20 cellular contexts compared by ENCODE assay signal in the genomic region with DNA sequence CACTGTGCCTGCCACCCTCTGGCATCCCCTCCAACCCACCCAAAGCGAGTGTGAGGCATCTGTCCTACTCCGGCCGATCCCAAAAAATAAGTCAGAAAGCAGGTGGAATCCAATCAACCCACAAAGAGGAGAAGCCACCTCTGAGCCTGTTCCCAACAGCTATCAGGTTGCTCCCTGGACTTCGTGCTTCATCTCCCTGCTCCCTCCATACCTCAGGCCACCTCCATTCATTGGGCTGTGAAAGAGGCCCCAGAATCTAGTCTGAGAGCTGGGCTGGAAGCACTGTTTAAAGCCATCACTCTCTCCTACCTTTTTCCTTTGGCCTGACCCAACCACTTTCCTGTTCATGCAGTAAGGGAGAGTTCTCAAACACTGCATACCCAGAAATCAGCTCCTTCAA.
A peak's percentile ranks its signal among the peaks of the same experiment; 100 is the strongest.
DNase-seq lines count a peak whose midpoint lies in the region; ATAC-seq and TF ChIP-seq lines count a peak whose summit lies in the region.
"Had no signal": no experiment of that assay in that cellular context is flagged by ENCODE, and none has a peak within 500 bp of the region (broad histone marks: within the 10 kb centered on the region; RNA-seq: fewer than 3 reads in every experiment).

No MANE protein-coding gene starts in this region.

- CTCF ChIA-PET in WTC11 (lab: Charles Lee): interaction anchor here (0.6 to 4.4 kb wide), 2 partner anchors 121 to 134 kb away, joined by 3 to 16 read pairs; no protein-coding TSS in a partner anchor

- intact Hi-C loops in cardiac septum (cut with DNase I) (no loop called here), Right ventricle myocardium superior (cut with DNase I) (no loop called here)

- H3K27me3 Mint-ChIP-seq in WTC11 (ENCODE audit: low read depth) (no peaks in the 10 kb centered on the region), neural crest cell (ENCODE audit: low read depth) (no peaks in the 10 kb centered on the region)
- H3K27me3 Mint-ChIP-seq in naive thymus-derived CD8-positive, alpha-beta T cell: no peaks in the 10 kb centered on the region
- H3K27me3 Mint-ChIP-seq: CD4-positive, alpha-beta memory T cell had no signal

- no peak for TF ChIP-seq CTCF in WTC11 (IDR thresholded peaks at IDR 0.05)
- TF ChIP-seq CTCF in neural crest cell (conservative IDR thresholded peaks at IDR 0.05): no peak

- peaks cover 80% of the 10 kb centered on the region for H3K36me3 Mint-ChIP-seq in WTC11
- peaks cover 23% of the 10 kb centered on the region for H3K36me3 Mint-ChIP-seq in neural crest cell (ENCODE audit: low read depth)
- peaks cover 11 to 92% (median 18%) of the 10 kb centered on the region in 3 donors for H3K36me3 Mint-ChIP-seq in naive thymus-derived CD8-positive, alpha-beta T cell

- DNase-seq in cardiac septum (ENCODE audit: low spot score) (peak; percentile 17), Right ventricle myocardium superior (no peak), WTC11 (ENCODE audit: low spot score) (no peak), neural crest cell (ENCODE audit: low read depth, low spot score) (no peak), T-helper 9 cell (no peak)
- no peak for DNase-seq in naive thymus-derived CD8-positive, alpha-beta T cell
- DNase-seq: Calu3; CD4-positive, alpha-beta memory T cell; GF-D8; KG1; NCI-H187 treated with DMSO at 0.1 percent for 48 hours; NCI-H226; NCI-H524; NCI-H82; PC-3; RPMI8226; SJCRH30 had no signal

- H3K9me3 Mint-ChIP-seq in WTC11 (no peaks in the 10 kb centered on the region), neural crest cell (no peaks in the 10 kb centered on the region)
- no peaks in the 10 kb centered on the region for H3K9me3 Mint-ChIP-seq in naive thymus-derived CD8-positive, alpha-beta T cell
- H3K9me3 Mint-ChIP-seq: CD4-positive, alpha-beta memory T cell had no signal

- POLR2A ChIA-PET in WTC11 (lab: Charles Lee): no interaction called here
- POLR2A ChIA-PET in naive thymus-derived CD8-positive, alpha-beta T cell (lab: Charles Lee): no interaction called here

- no peak overlapping the region for H3K4me3 Mint-ChIP-seq in WTC11
- H3K4me3 Mint-ChIP-seq in neural crest cell: no peak overlapping the region
- H3K4me3 Mint-ChIP-seq in naive thymus-derived CD8-positive, alpha-beta T cell: no peak overlapping the region
- H3K4me3 Mint-ChIP-seq: CD4-positive, alpha-beta memory T cell had no signal

- no peak for ATAC-seq in Right ventricle myocardium superior (ENCODE audit: poor library complexity)
- no peak for ATAC-seq in WTC11
- no peak for ATAC-seq in HG02938 (IDR thresholded peaks at IDR 0.05; ENCODE audit: unreplicated experiment)
- no peak for ATAC-seq in naive thymus-derived CD8-positive, alpha-beta T cell
- ATAC-seq: A549, HCT116, PC-3 had no signal

- H3K4me1 Mint-ChIP-seq in WTC11: no peaks in the 10 kb centered on the region
- H3K4me1 Mint-ChIP-seq in neural crest cell: no peaks in the 10 kb centered on the region
- H3K4me1 Mint-ChIP-seq in naive thymus-derived CD8-positive, alpha-beta T cell: peaks cover 0 to 7% (median under 1%) of the 10 kb centered on the region in 4 donors

- peak overlapping the region; percentile 63; the same call in 1 of the 2 replicates for H3K27ac Mint-ChIP-seq in WTC11
- H3K27ac Mint-ChIP-seq in neural crest cell (ENCODE audit: unreplicated experiment): peak overlapping the region; percentile 57
- peak overlapping the region in 3 of 10 donors; percentile 22 to 77 (median 31) for H3K27ac Mint-ChIP-seq in naive thymus-derived CD8-positive, alpha-beta T cell

TF ChIP-seq in WTC11, 78 proteins besides CTCF, POLR2A, EP300 and RAD21:
- TF ChIP-seq SOX15 (CRISPR knock-in tag; IDR thresholded peaks at IDR 0.05) (no peak), SMAD4 (CRISPR knock-in tag; IDR thresholded peaks at IDR 0.05) (no peak), ZNF416 (CRISPR knock-in tag; IDR thresholded peaks at IDR 0.05) (no peak), GTF2I (CRISPR knock-in tag; conservative IDR thresholded peaks at IDR 0.05) (no peak), NFATC4 (CRISPR knock-in tag; IDR thresholded peaks at IDR 0.05) (no peak), ZNF232 (CRISPR knock-in tag; IDR thresholded peaks at IDR 0.05) (no peak), IRF2 (CRISPR knock-in tag; IDR thresholded peaks at IDR 0.05; ENCODE audit: borderline replicate concordance, low read depth) (no peak), GRHL2 (CRISPR knock-in tag; IDR thresholded peaks at IDR 0.05; ENCODE audit: insufficient replicate concordance, severe bottlenecking) (no peak), NR1H2 (CRISPR knock-in tag; IDR thresholded peaks at IDR 0.05) (no peak), RELA (CRISPR knock-in tag; IDR thresholded peaks at IDR 0.05; ENCODE audit: borderline replicate concordance) (no peak), FOXK1 (CRISPR knock-in tag; IDR thresholded peaks at IDR 0.05) (no peak)
- TF ChIP-seq, protein P1, sequence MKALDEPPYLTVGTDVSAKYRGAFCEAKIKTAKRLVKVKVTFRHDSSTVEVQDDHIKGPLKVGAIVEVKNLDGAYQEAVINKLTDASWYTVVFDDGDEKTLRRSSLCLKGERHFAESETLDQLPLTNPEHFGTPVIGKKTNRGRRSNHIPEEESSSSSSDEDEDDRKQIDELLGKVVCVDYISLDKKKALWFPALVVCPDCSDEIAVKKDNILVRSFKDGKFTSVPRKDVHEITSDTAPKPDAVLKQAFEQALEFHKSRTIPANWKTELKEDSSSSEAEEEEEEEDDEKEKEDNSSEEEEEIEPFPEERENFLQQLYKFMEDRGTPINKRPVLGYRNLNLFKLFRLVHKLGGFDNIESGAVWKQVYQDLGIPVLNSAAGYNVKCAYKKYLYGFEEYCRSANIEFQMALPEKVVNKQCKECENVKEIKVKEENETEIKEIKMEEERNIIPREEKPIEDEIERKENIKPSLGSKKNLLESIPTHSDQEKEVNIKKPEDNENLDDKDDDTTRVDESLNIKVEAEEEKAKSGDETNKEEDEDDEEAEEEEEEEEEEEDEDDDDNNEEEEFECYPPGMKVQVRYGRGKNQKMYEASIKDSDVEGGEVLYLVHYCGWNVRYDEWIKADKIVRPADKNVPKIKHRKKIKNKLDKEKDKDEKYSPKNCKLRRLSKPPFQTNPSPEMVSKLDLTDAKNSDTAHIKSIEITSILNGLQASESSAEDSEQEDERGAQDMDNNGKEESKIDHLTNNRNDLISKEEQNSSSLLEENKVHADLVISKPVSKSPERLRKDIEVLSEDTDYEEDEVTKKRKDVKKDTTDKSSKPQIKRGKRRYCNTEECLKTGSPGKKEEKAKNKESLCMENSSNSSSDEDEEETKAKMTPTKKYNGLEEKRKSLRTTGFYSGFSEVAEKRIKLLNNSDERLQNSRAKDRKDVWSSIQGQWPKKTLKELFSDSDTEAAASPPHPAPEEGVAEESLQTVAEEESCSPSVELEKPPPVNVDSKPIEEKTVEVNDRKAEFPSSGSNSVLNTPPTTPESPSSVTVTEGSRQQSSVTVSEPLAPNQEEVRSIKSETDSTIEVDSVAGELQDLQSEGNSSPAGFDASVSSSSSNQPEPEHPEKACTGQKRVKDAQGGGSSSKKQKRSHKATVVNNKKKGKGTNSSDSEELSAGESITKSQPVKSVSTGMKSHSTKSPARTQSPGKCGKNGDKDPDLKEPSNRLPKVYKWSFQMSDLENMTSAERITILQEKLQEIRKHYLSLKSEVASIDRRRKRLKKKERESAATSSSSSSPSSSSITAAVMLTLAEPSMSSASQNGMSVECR (CRISPR knock-in tag; IDR thresholded peaks at IDR 0.05; ENCODE audit: borderline replicate concordance): no peak
- TF ChIP-seq, protein P2, sequence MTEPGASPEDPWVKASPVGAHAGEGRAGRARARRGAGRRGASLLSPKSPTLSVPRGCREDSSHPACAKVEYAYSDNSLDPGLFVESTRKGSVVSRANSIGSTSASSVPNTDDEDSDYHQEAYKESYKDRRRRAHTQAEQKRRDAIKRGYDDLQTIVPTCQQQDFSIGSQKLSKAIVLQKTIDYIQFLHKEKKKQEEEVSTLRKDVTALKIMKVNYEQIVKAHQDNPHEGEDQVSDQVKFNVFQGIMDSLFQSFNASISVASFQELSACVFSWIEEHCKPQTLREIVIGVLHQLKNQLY (CRISPR knock-in tag; IDR thresholded peaks at IDR 0.05): no peak
- TF ChIP-seq, protein P3, sequence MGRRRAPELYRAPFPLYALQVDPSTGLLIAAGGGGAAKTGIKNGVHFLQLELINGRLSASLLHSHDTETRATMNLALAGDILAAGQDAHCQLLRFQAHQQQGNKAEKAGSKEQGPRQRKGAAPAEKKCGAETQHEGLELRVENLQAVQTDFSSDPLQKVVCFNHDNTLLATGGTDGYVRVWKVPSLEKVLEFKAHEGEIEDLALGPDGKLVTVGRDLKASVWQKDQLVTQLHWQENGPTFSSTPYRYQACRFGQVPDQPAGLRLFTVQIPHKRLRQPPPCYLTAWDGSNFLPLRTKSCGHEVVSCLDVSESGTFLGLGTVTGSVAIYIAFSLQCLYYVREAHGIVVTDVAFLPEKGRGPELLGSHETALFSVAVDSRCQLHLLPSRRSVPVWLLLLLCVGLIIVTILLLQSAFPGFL (CRISPR knock-in tag; IDR thresholded peaks at IDR 0.05; ENCODE audit: borderline replicate concordance): no peak
- TF ChIP-seq, protein P4, sequence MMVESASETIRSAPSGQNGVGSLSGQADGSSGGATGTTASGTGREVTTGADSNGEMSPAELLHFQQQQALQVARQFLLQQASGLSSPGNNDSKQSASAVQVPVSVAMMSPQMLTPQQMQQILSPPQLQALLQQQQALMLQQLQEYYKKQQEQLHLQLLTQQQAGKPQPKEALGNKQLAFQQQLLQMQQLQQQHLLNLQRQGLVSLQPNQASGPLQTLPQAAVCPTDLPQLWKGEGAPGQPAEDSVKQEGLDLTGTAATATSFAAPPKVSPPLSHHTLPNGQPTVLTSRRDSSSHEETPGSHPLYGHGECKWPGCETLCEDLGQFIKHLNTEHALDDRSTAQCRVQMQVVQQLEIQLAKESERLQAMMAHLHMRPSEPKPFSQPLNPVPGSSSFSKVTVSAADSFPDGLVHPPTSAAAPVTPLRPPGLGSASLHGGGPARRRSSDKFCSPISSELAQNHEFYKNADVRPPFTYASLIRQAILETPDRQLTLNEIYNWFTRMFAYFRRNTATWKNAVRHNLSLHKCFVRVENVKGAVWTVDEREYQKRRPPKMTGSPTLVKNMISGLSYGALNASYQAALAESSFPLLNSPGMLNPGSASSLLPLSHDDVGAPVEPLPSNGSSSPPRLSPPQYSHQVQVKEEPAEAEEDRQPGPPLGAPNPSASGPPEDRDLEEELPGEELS (CRISPR knock-in tag; IDR thresholded peaks at IDR 0.05): no peak
- TF ChIP-seq, protein P5, sequence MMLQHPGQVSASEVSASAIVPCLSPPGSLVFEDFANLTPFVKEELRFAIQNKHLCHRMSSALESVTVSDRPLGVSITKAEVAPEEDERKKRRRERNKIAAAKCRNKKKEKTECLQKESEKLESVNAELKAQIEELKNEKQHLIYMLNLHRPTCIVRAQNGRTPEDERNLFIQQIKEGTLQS (CRISPR knock-in tag; conservative IDR thresholded peaks at IDR 0.05): no peak
